Comparison of ENCODE assay signal across 14 cellular contexts in genomic region chr19:47725759-47726401, GRCh38. TPM values are rescaled to one million over a fixed set of nuclear protein-coding genes. Genes with fewer than 3 reads are reported as not detected.
A peak's percentile ranks its signal among the peaks of the same experiment; 100 is the strongest.
DNase-seq lines count a peak whose midpoint lies in the region; ATAC-seq and TF ChIP-seq lines count a peak whose summit lies in the region.
"Had no signal": no experiment of that assay in that cellular context is flagged by ENCODE, and none has a peak within 500 bp of the region (broad histone marks: within the 10 kb centered on the region; RNA-seq: fewer than 3 reads in every experiment).

No MANE protein-coding gene starts in this region.

- no peak for TF ChIP-seq CTCF in smooth muscle cell (IDR thresholded peaks at IDR 0.05; ENCODE audit: borderline replicate concordance, insufficient read depth, poor library complexity, severe bottlenecking)

- H3K79me2 ChIP-seq in smooth muscle cell (ENCODE audit: low read depth): peaks cover 41% of the 10 kb centered on the region

- H3K27me3 ChIP-seq in esophagus (ENCODE audit: control insufficient read depth in 1 of 2, insufficient read depth in 2 of 2, low read length in 2 of 2) (no peaks in the 10 kb centered on the region), smooth muscle cell (ENCODE audit: low read depth) (no peaks in the 10 kb centered on the region)

- peak overlapping the region; percentile 66 to 92 for H3K27ac ChIP-seq in esophagus (ENCODE audit: low read depth in 2 of 2, low read length in 1 of 2)
- peak overlapping the region; percentile 38 for H3K27ac ChIP-seq in smooth muscle cell (ENCODE audit: low read depth)
- H3K27ac ChIP-seq in caudate nucleus (ENCODE audit: low read depth, low read length): no peak overlapping the region

- peaks cover 29% of the 10 kb centered on the region for H3F3A ChIP-seq in smooth muscle cell (ENCODE audit: low read depth)

- H3K4me2 ChIP-seq in smooth muscle cell: no peak overlapping the region

- peaks cover 71% of the 10 kb centered on the region for H4K20me1 ChIP-seq in smooth muscle cell (ENCODE audit: low read depth)

- ATAC-seq in HG02840 (IDR thresholded peaks at IDR 0.05; ENCODE audit: low FRiP score, unreplicated experiment): no peak
- ATAC-seq: left colon had no signal

- 68 to 81% methylated on average over 48 of the region's 48 CpGs for WGBS in esophagus, 2 donors
- whole genome bisulfite sequencing in smooth muscle cell (ENCODE audit: low lambda C conversion rate): 93% methylated on average over 45 of the region's 48 CpGs

- H2AFZ ChIP-seq in smooth muscle cell (ENCODE audit: low read depth): no peak overlapping the region

- no peaks in the 10 kb centered on the region for H3K9me3 ChIP-seq in esophagus (ENCODE audit: control insufficient read depth in 2 of 2, insufficient read depth in 1 of 2, low read depth in 1 of 2, low read length in 1 of 2)
- H3K9me3 ChIP-seq in smooth muscle cell (replicated peaks; ENCODE audit: low read depth): no peaks in the 10 kb centered on the region

- H3K4me3 ChIP-seq in esophagus (ENCODE audit: low read depth in 1 of 2, low read length in 2 of 2) (no peak overlapping the region), smooth muscle cell (no peak overlapping the region)

- H3K36me3 ChIP-seq in esophagus (ENCODE audit: control insufficient read depth in 2 of 2, insufficient read depth in 2 of 2, low read length in 1 of 2) (peaks cover 0 to 10% of the 10 kb centered on the region in 2 donors), smooth muscle cell (ENCODE audit: low read depth) (no peaks in the 10 kb centered on the region)

- H3K4me1 ChIP-seq in esophagus (ENCODE audit: control insufficient read depth in 2 of 2, insufficient read depth in 2 of 2, low read length in 1 of 2) (peaks cover 7 to 24% of the 10 kb centered on the region in 2 donors), smooth muscle cell (ENCODE audit: low read depth) (peaks cover 8% of the 10 kb centered on the region)

- DNase-seq in DMS79 treated with DMSO at 0.1 percent for 48 hours (lab: John Stamatoyannopoulos, UW) (peak; percentile 47), NOMO-1 (lab: John Stamatoyannopoulos, UW; ENCODE audit: unreplicated experiment in 2 of 2) (peak; percentile 82 to 83), smooth muscle cell (lab: John Stamatoyannopoulos, UW; ENCODE audit: unreplicated experiment) (no peak), caudate nucleus (lab: John Stamatoyannopoulos, UW) (no peak), UCSD-AML1 (lab: John Stamatoyannopoulos, UW; ENCODE audit: unreplicated experiment) (no peak), NCI-H187 treated with DMSO at 0.1 percent for 48 hours (lab: John Stamatoyannopoulos, UW) (no peak)
- DNase-seq: activated B cell treated with CpG ODN at 0.5 μM for 24 hours; activated CD8-positive, alpha-beta memory T cell treated with anti-CD3 and anti-CD28 coated beads, Interleukin-2, amount 50 U/mL, for 48 hours; activated naive CD8-positive, alpha-beta T cell treated with anti-CD3 and anti-CD28 coated beads, Interleukin-2, amount 10 ng/mL, durations not matched to agents 7 days and 5 days; AML-193; left colon; SHP77 had no signal

- no peak overlapping the region for H3K9ac ChIP-seq in smooth muscle cell (ENCODE audit: low read depth)

RNA-seq across cellular contexts. Expression of gene EHD2, which starts 12.7 kb away (rescaled TPM):
- 10 to 100 TPM; 22.4 to 27.4 TPM for polyA plus RNA-seq in esophagus
- total RNA-seq in smooth muscle cell: 44.3 and 65.6 TPM in 2 replicates
- polyA plus RNA-seq in smooth muscle cell: 200 TPM in 2 replicates
- total RNA-seq: activated B cell treated with CpG ODN at 0.5 μM for 24 hours had no signal

RNA-seq across cellular contexts. Expression of gene NOP53, which starts 19.5 kb away (rescaled TPM):
- polyA plus RNA-seq in esophagus: 100 to 1,000 TPM; 245 to 253 TPM
- 42.8 and 48.9 TPM in 2 replicates for total RNA-seq in smooth muscle cell
- polyA plus RNA-seq in smooth muscle cell: 74.5 and 95.2 TPM in 2 replicates

RNA-seq across cellular contexts. Expression of gene SELENOW, which starts 52.6 kb away (rescaled TPM):
- 100 to 1,000 TPM; 212 to 257 TPM for polyA plus RNA-seq in esophagus
- total RNA-seq in smooth muscle cell: 415 and 441 TPM in 2 replicates
- 527 and 558 TPM in 2 replicates for polyA plus RNA-seq in smooth muscle cell

Comparison
In these comparisons a context has a peak if more than half of its experiments do, and no peak if none do; other contexts are left out.
1. DNase-seq: peak in DMS79 treated with DMSO at 0.1 percent for 48 hours (single experiment) and NOMO-1 (2 of 2); none in smooth muscle cell (single experiment), caudate nucleus (0 of 61), UCSD-AML1 (single experiment) and NCI-H187 treated with DMSO at 0.1 percent for 48 hours (single experiment).